10 cellular contexts compared by ENCODE assay signal in genomic region chr4:98447648-98448047, GRCh38.
DNase-seq lines count a peak whose midpoint lies in the region; ATAC-seq and TF ChIP-seq lines count a peak whose summit lies in the region.
"Had no signal": no experiment of that assay in that cellular context is flagged by ENCODE, and none has a peak within 500 bp of the region (broad histone marks: within the 10 kb centered on the region; RNA-seq: fewer than 3 reads in every experiment).

No MANE protein-coding gene starts in this region.

- WGBS in H9 (ENCODE audit: extremely low coverage, insufficient read length, low lambda C conversion rate): no CpG with 5 or more reads among the region's 5 CpGs

- no peak overlapping the region for H2BK15ac ChIP-seq in H9 (ENCODE audit: low read depth, low read length)

- peak overlapping the region; percentile 90 for H3K27ac Mint-ChIP-seq in CD8-positive, alpha-beta T cell
- H3K27ac Mint-ChIP-seq in H9: no peak overlapping the region
- H3K27ac Mint-ChIP-seq in activated CD4-positive, alpha-beta memory T cell treated with anti-CD3 and anti-CD28 coated beads for 36 hours: peak overlapping the region; percentile 1

- no peaks in the 10 kb centered on the region for H3K79me1 ChIP-seq in H9 (ENCODE audit: insufficient read depth, low read depth, low read length, poor library complexity, severe bottlenecking)

- no peak for ATAC-seq in CD8-positive, alpha-beta T cell
- peak; percentile 21 for ATAC-seq in left colon
- no peak for ATAC-seq in HG03045 (IDR thresholded peaks at IDR 0.05; ENCODE audit: unreplicated experiment)

- peaks cover 2% of the 10 kb centered on the region for H3K9me3 Mint-ChIP-seq in CD8-positive, alpha-beta T cell
- H3K9me3 Mint-ChIP-seq in H9: 0 out of 5 replicates have a peak, but pooled peaks cover 0 to 2% of the 10 kb centered on the region in 2 experiments
- peaks cover 4% of the 10 kb centered on the region for H3K9me3 Mint-ChIP-seq in activated CD4-positive, alpha-beta memory T cell treated with anti-CD3 and anti-CD28 coated beads for 36 hours

- H4K20me1 ChIP-seq in H9 (ENCODE audit: control insufficient read depth, insufficient read depth, insufficient read length): no peaks in the 10 kb centered on the region

- no peak for TF ChIP-seq CTCF in CD8-positive, alpha-beta T cell (IDR thresholded peaks at IDR 0.05)
- peak; percentile 53 for TF ChIP-seq CTCF in H9 (conservative IDR thresholded peaks at IDR 0.05)

- H3K9me3 ChIP-seq in CD8-positive, alpha-beta T cell (ENCODE audit: low read length): no peaks in the 10 kb centered on the region
- no peaks in the 10 kb centered on the region for H3K9me3 ChIP-seq in H9 (ENCODE audit: control insufficient read depth, low read depth, low read length)

- H3K79me2 ChIP-seq in H9 (ENCODE audit: insufficient read depth, low read length): no peaks in the 10 kb centered on the region

- H3K56ac ChIP-seq in H9 (ENCODE audit: insufficient read length, low read depth, low read length): no peak overlapping the region

- no peaks in the 10 kb centered on the region for H3K23me2 ChIP-seq in H9 (ENCODE audit: insufficient read length, low read depth, low read length, poor library complexity, severe bottlenecking)

- no peak overlapping the region for H2BK5ac ChIP-seq in H9 (ENCODE audit: insufficient read length, low read length)

- H4K8ac ChIP-seq in H9 (replicated peaks; ENCODE audit: insufficient read length, low read depth, low read length): no peak overlapping the region

- POLR2A ChIA-PET in CD8-positive, alpha-beta T cell (lab: Charles Lee): interaction anchor here (1.0 kb wide), 1 partner anchor 304 kb away, joined by 3 read pairs; the partner anchor contains the start of gene STPG2
- POLR2A ChIA-PET in activated CD4-positive, alpha-beta memory T cell treated with anti-CD3 and anti-CD28 coated beads for 36 hours (lab: Charles Lee): no interaction called here

- no peak overlapping the region for H3K4me2 ChIP-seq in H9 (ENCODE audit: insufficient read depth, insufficient read length, low read length)

- no peak overlapping the region for H3K14ac ChIP-seq in H9 (ENCODE audit: insufficient read depth, low read length)

- CTCF ChIA-PET in CD8-positive, alpha-beta T cell (lab: Charles Lee): interaction anchor here (1.0 kb wide), 1 partner anchor 14 kb away, joined by 3 read pairs; no protein-coding TSS in a partner anchor
- CTCF ChIA-PET in activated CD4-positive, alpha-beta memory T cell treated with anti-CD3 and anti-CD28 coated beads for 36 hours (lab: Charles Lee): interaction anchor here (1.2 to 1.9 kb wide), 3 partner anchors 20 to 482 kb away, joined by 3 to 7 read pairs (median 4); partner anchors contain the start of gene EIF4E

- peaks cover 35% of the 10 kb centered on the region for H3K4me1 ChIP-seq in CD8-positive, alpha-beta T cell (ENCODE audit: insufficient read depth, low read length)
- H3K4me1 ChIP-seq in H9 (ENCODE audit: insufficient read depth, low read length): no peaks in the 10 kb centered on the region

- no peak overlapping the region for H3K4me3 ChIP-seq in CD8-positive, alpha-beta T cell (ENCODE audit: low read depth, low read length)

- H2BK120ac ChIP-seq in H9 (ENCODE audit: low read depth, low read length, poor library complexity, severe bottlenecking): no peak overlapping the region

- no peak overlapping the region for H3K23ac ChIP-seq in H9 (ENCODE audit: insufficient read length, low read depth, low read length)

- peaks cover 11% of the 10 kb centered on the region for H3K36me3 Mint-ChIP-seq in CD8-positive, alpha-beta T cell
- H3K36me3 Mint-ChIP-seq in H9 (ENCODE audit: insufficient read depth in 1 of 3, low read depth in 3 of 3): peaks cover 0 to 1% (median 0%) of the 10 kb centered on the region in 3 experiments; a peak in 1 of 7 replicates
- H3K36me3 Mint-ChIP-seq in activated CD4-positive, alpha-beta memory T cell treated with anti-CD3 and anti-CD28 coated beads for 36 hours: peaks cover 8% of the 10 kb centered on the region

- H2AFZ ChIP-seq in H9 (ENCODE audit: low read length): no peak overlapping the region

- H3K27ac ChIP-seq in CD8-positive, alpha-beta T cell (ENCODE audit: low read depth, low read length): no peak overlapping the region
- H3K27ac ChIP-seq in H9 (ENCODE audit: insufficient read length, low read depth, low read length): no peak overlapping the region

- no peak overlapping the region for H2BK20ac ChIP-seq in H9 (ENCODE audit: low read depth, low read length, poor library complexity, severe bottlenecking)

- peak overlapping the region; percentile 35 for H3K4me3 Mint-ChIP-seq in CD8-positive, alpha-beta T cell
- no peak overlapping the region for H3K4me3 Mint-ChIP-seq in H9
- H3K4me3 Mint-ChIP-seq in activated CD4-positive, alpha-beta memory T cell treated with anti-CD3 and anti-CD28 coated beads for 36 hours: no peak overlapping the region

- peak in 1 of 7 experiments; percentile 21 for DNase-seq in CD8-positive, alpha-beta T cell
- no peak for DNase-seq in H9
- peak; percentile 27 for DNase-seq in activated CD4-positive, alpha-beta memory T cell treated with anti-CD3 and anti-CD28 coated beads for 36 hours
- no peak for DNase-seq in left colon
- no peak for DNase-seq in NCI-H2171 (lab: John Stamatoyannopoulos, UW)
- DNase-seq in stimulated activated CD4-positive, alpha-beta T cell treated with anti-CD3 and anti-CD28 coated beads, Interleukin-2, amount 100 ng/mL, for 48 hours: no peak
- DNase-seq in NCI-H2227 treated with DMSO at 0.1 percent for 48 hours (lab: John Stamatoyannopoulos, UW): no peak
- DNase-seq: NCI-H1092, SHP77 had no signal

- peaks cover 7% of the 10 kb centered on the region for H3K36me3 ChIP-seq in CD8-positive, alpha-beta T cell (ENCODE audit: insufficient read depth, low read length)

- no peaks in the 10 kb centered on the region for H3K27me3 Mint-ChIP-seq in CD8-positive, alpha-beta T cell (ENCODE audit: low read depth)
- no peaks in the 10 kb centered on the region for H3K27me3 Mint-ChIP-seq in H9 (ENCODE audit: low read depth)
- H3K27me3 Mint-ChIP-seq in activated CD4-positive, alpha-beta memory T cell treated with anti-CD3 and anti-CD28 coated beads for 36 hours: no peaks in the 10 kb centered on the region

- no peak overlapping the region for H4K91ac ChIP-seq in H9 (ENCODE audit: insufficient read length, low read depth, low read length)

- H2BK12ac ChIP-seq in H9 (ENCODE audit: insufficient read length, low read depth, low read length): no peak overlapping the region

- H3T11ph ChIP-seq in H9 (ENCODE audit: low read length): no peak overlapping the region

- no peak overlapping the region for H3K9ac ChIP-seq in H9 (ENCODE audit: extremely low read depth, insufficient read length, low read length)

- H3K27me3 ChIP-seq in CD8-positive, alpha-beta T cell (ENCODE audit: insufficient read depth, low read length): no peaks in the 10 kb centered on the region
- no peaks in the 10 kb centered on the region for H3K27me3 ChIP-seq in H9 (ENCODE audit: insufficient read depth, low read length)

- intact Hi-C loops in CD8-positive, alpha-beta T cell (cut with DNase I, micrococcal nuclease): loop anchor here (1.0 to 5.0 kb wide), 4 partner anchors 185 to 305 kb away; partner anchors contain the start of genes RAP1GDS1 (in 2 of the 2) and STPG2 (in 1 of the 2)
- intact Hi-C loops in activated CD4-positive, alpha-beta memory T cell treated with anti-CD3 and anti-CD28 coated beads for 36 hours (cut with micrococcal nuclease): loop anchor here (1.0 to 5.0 kb wide), 4 partner anchors 36 to 550 kb away; partner anchors contain the start of genes METAP1 and STPG2
- intact Hi-C loops in left colon (cut with DNase I, micrococcal nuclease): no loop called here

- H3K4me1 Mint-ChIP-seq in CD8-positive, alpha-beta T cell (ENCODE audit: low read depth): peaks cover 38% of the 10 kb centered on the region
- no peaks in the 10 kb centered on the region for H3K4me1 Mint-ChIP-seq in H9
- H3K4me1 Mint-ChIP-seq in activated CD4-positive, alpha-beta memory T cell treated with anti-CD3 and anti-CD28 coated beads for 36 hours (ENCODE audit: low read depth): peaks cover 35% of the 10 kb centered on the region

- no peak overlapping the region for H3K4ac ChIP-seq in H9 (ENCODE audit: low read depth, low read length)

- H3K18ac ChIP-seq in H9 (ENCODE audit: insufficient read length, low read depth, low read length): no peak overlapping the region

- no peak overlapping the region for H4K5ac ChIP-seq in H9 (ENCODE audit: insufficient read length, low read depth, low read length)

- H2AK5ac ChIP-seq in H9 (ENCODE audit: insufficient read length, low read length): no peak overlapping the region

Comparison
In these comparisons a context has a peak if more than half of its experiments do, and no peak if none do; other contexts are left out.
1. H3K27ac Mint-ChIP-seq: peak in CD8-positive, alpha-beta T cell (single experiment) and activated CD4-positive, alpha-beta memory T cell treated with anti-CD3 and anti-CD28 coated beads for 36 hours (single experiment); none in H9 (0 of 3).
2. intact Hi-C loops: an anchor here in CD8-positive, alpha-beta T cell (1.0 to 5.0 kb wide) and activated CD4-positive, alpha-beta memory T cell treated with anti-CD3 and anti-CD28 coated beads for 36 hours (1.0 to 5.0 kb wide); none called in left colon.